Comparison of ENCODE assay signal across 15 cellular contexts in the genomic region with DNA sequence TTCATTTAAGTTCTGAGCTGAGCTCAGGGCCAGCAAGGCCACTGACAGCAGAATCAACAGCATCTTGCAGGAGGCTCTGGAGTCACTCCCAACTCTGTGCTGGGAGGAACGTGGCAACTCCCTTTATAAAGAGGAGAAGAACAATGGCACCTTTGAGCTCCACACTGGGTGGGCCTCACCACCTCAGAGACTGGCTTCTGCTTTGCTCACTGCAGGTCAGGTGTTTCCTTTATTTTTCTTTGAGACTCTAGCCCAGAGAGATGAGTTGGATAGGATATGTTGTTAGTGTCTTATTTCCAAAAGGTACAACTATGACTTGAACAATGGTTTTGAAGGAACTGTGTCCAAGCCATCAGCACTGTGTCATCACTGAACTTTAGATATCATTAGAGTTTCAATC. TPM values are rescaled to one million over a fixed set of nuclear protein-coding genes. Genes with fewer than 3 reads are reported as not detected.
A peak's percentile ranks its signal among the peaks of the same experiment; 100 is the strongest.
DNase-seq lines count a peak whose midpoint lies in the region; ATAC-seq, FAIRE-seq and TF ChIP-seq lines count a peak whose summit lies in the region.
"Not testable (repeated sequence)": the region's sequence is repeated elsewhere in the genome, so short reads cannot be mapped to it uniquely, and the experiment has no call there.
"Had no signal": no experiment of that assay in that cellular context is flagged by ENCODE, and none has a peak within 500 bp of the region (broad histone marks: within the 10 kb centered on the region; RNA-seq: fewer than 3 reads in every experiment).

A gene (minus strand): TSS at position 101 of the 400 bp plus-strand sequence. CDS start 38 bp downstream, at position 63.

- not testable (repeated sequence) for H3K36me3 ChIP-seq in bronchial epithelial cell (ENCODE audit: control insufficient read depth, insufficient read depth, low read length)

- not testable (repeated sequence) for TF ChIP-seq CTCF in bronchial epithelial cell (IDR thresholded peaks at IDR 0.05; ENCODE audit: insufficient read depth, low read length, severe bottlenecking)

- H3K4me3 Mint-ChIP-seq in stimulated activated memory B cell treated with anti-CD40 and anti-IgM and Interleukin-4, amounts not matched to agents 10 μg/mL and 1 μg/mL and 100 μg/mL, for 72 hours: not testable (repeated sequence)

- H3K36me3 Mint-ChIP-seq in stimulated activated memory B cell treated with anti-CD40 and anti-IgM and Interleukin-4, amounts not matched to agents 10 μg/mL and 1 μg/mL and 100 μg/mL, for 72 hours: not testable (repeated sequence)

- H3K4me3 ChIP-seq in bronchial epithelial cell (ENCODE audit: low read depth, low read length): not testable (repeated sequence)

- H3K4me1 Mint-ChIP-seq in stimulated activated memory B cell treated with anti-CD40 and anti-IgM and Interleukin-4, amounts not matched to agents 10 μg/mL and 1 μg/mL and 100 μg/mL, for 72 hours: not testable (repeated sequence)

- peak; percentile 16 for ATAC-seq in stimulated activated memory B cell treated with anti-CD40 and anti-IgM and Interleukin-4, amounts not matched to agents 10 μg/mL and 1 μg/mL and 100 μg/mL, for 72 hours

- DNase-seq in GM18507 (ENCODE audit: extremely low spot score, insufficient read length, low read depth); H54 (ENCODE audit: insufficient read length, low spot score); bronchial epithelial cell (ENCODE audit: low read depth): not testable (repeated sequence)

- not testable (repeated sequence) for H3K27me3 ChIP-seq in bronchial epithelial cell (ENCODE audit: control insufficient read depth, insufficient read depth, low read length)

- not testable (repeated sequence) for H3K27me3 Mint-ChIP-seq in stimulated activated memory B cell treated with anti-CD40 and anti-IgM and Interleukin-4, amounts not matched to agents 10 μg/mL and 1 μg/mL and 100 μg/mL, for 72 hours

- FAIRE-seq in GM18507 (lab: Jason Lieb, UNC) (peak; percentile 49), H54 (lab: Jason Lieb, UNC) (peak; percentile 36), bronchial epithelial cell (lab: Jason Lieb, UNC) (peak; percentile 36)

- TF ChIP-seq POLR2A in H54 (IDR thresholded peaks at IDR 0.05; ENCODE audit: low read depth, low read length): not testable (repeated sequence)

- H3K9me3 Mint-ChIP-seq in stimulated activated memory B cell treated with anti-CD40 and anti-IgM and Interleukin-4, amounts not matched to agents 10 μg/mL and 1 μg/mL and 100 μg/mL, for 72 hours: not testable (repeated sequence)

- not testable (repeated sequence) for H3K27ac Mint-ChIP-seq in stimulated activated memory B cell treated with anti-CD40 and anti-IgM and Interleukin-4, amounts not matched to agents 10 μg/mL and 1 μg/mL and 100 μg/mL, for 72 hours

RNA-seq across cellular contexts. Expression of the gene that starts here (rescaled TPM):
- not detected in 2 replicates for total RNA-seq in bronchial epithelial cell
- total RNA-seq: A172; A673; B cell; Caco-2; Calu3; CD4-positive, alpha-beta memory T cell; CD4-positive, alpha-beta T cell; CD4-positive, CD25-positive, alpha-beta regulatory T cell; CD8-positive, alpha-beta memory T cell; CD8-positive, alpha-beta T cell; Daoy had no signal
